ENCODE assay signal across 16 cellular contexts in genomic region chr2:230690439-230690838, GRCh38. TPM values are rescaled to one million over a fixed set of nuclear protein-coding genes. Genes with fewer than 3 reads are reported as not detected.
A peak's percentile ranks its signal among the peaks of the same experiment; 100 is the strongest.
DNase-seq lines count a peak whose midpoint lies in the region; ATAC-seq and TF ChIP-seq lines count a peak whose summit lies in the region.
"Had no signal": no experiment of that assay in that cellular context is flagged by ENCODE, and none has a peak within 500 bp of the region (broad histone marks: within the 10 kb centered on the region; RNA-seq: fewer than 3 reads in every experiment).

No MANE protein-coding gene starts in this region.

- DNase-seq in Caki2 (ENCODE audit: low read depth): peak; percentile 37
- no peak for DNase-seq in RWPE1 (ENCODE audit: low spot score)
- no peak for DNase-seq in foreskin keratinocyte
- DNase-seq in trophoblast cell: no peak
- no peak for DNase-seq in NCI-H82 (lab: John Stamatoyannopoulos, UW)
- DNase-seq in CD4-positive, alpha-beta T cell: no peak
- DNase-seq: activated CD8-positive, alpha-beta T cell treated with anti-CD3 and anti-CD28 coated beads for 36 hours; heart left ventricle; NCI-H146; NCI-H774 had no signal

- no peaks in the 10 kb centered on the region for H3K36me3 Mint-ChIP-seq in CD4-positive, alpha-beta T cell (ENCODE audit: low read depth)

- peaks cover 26% of the 10 kb centered on the region for H3K79me1 ChIP-seq in trophoblast cell (ENCODE audit: low read length)

- CTCF ChIA-PET in RWPE1 (lab: Yijun Ruan, JAX): interaction anchor here (0.6 kb wide), 1 partner anchor 108 kb away, joined by 3 read pairs; no protein-coding TSS in a partner anchor
- CTCF ChIA-PET in CD4-positive, alpha-beta T cell (lab: Charles Lee): no interaction called here

- peak overlapping the region; percentile 96 for H2BK12ac ChIP-seq in trophoblast cell (ENCODE audit: low read length)

- H3K9me3 Mint-ChIP-seq in CD4-positive, alpha-beta T cell: no peaks in the 10 kb centered on the region
- H3K9me3 Mint-ChIP-seq: activated CD8-positive, alpha-beta T cell treated with anti-CD3 and anti-CD28 coated beads for 36 hours; neural crest cell had no signal

- H3K18ac ChIP-seq in trophoblast cell (ENCODE audit: low read length): no peak overlapping the region

- peak overlapping the region; percentile 60 for H2BK5ac ChIP-seq in trophoblast cell (ENCODE audit: low read depth, low read length, poor library complexity)

- no peak overlapping the region for H3K4me3 Mint-ChIP-seq in CD4-positive, alpha-beta T cell
- H3K4me3 Mint-ChIP-seq: activated CD8-positive, alpha-beta T cell treated with anti-CD3 and anti-CD28 coated beads for 36 hours; neural crest cell had no signal

- H3K27me3 ChIP-seq in foreskin keratinocyte (no peaks in the 10 kb centered on the region), trophoblast cell (ENCODE audit: insufficient read depth, low read length) (no peaks in the 10 kb centered on the region)
- no peaks in the 10 kb centered on the region for H3K27me3 ChIP-seq in CD4-positive, alpha-beta T cell (ENCODE audit: control insufficient read depth, insufficient read depth, low read length)
- H3K27me3 ChIP-seq: heart left ventricle, SJCRH30 had no signal

- no peaks in the 10 kb centered on the region for H3K9me3 ChIP-seq in trophoblast cell (ENCODE audit: insufficient read depth, low read depth, low read length)
- H3K9me3 ChIP-seq in CD4-positive, alpha-beta T cell (ENCODE audit: control insufficient read depth, low read length): no peaks in the 10 kb centered on the region
- H3K9me3 ChIP-seq: heart left ventricle, SJCRH30 had no signal

- H4K91ac ChIP-seq in trophoblast cell (ENCODE audit: low read depth, low read length): peak overlapping the region; percentile 89

- no peaks in the 10 kb centered on the region for H3K36me3 ChIP-seq in trophoblast cell (ENCODE audit: control insufficient read depth in 1 of 2, insufficient read depth in 2 of 2, low read length in 2 of 2)
- H3K36me3 ChIP-seq: heart left ventricle, SJCRH30 had no signal

- H3K27ac ChIP-seq in RWPE1 (peak overlapping the region; percentile 46), foreskin keratinocyte (peak overlapping the region; percentile 27), trophoblast cell (ENCODE audit: low read depth, low read length) (no peak overlapping the region)
- H3K27ac ChIP-seq in CD4-positive, alpha-beta T cell (ENCODE audit: low read depth, low read length): no peak overlapping the region
- H3K27ac ChIP-seq: heart left ventricle, SJCRH30, skin epidermis had no signal

- peaks cover 4% of the 10 kb centered on the region for H3K79me2 ChIP-seq in trophoblast cell (ENCODE audit: control insufficient read depth, insufficient read depth, low read length, poor library complexity)

- peaks cover 7% of the 10 kb centered on the region for H3K4me1 Mint-ChIP-seq in CD4-positive, alpha-beta T cell (ENCODE audit: low read depth)

- no peak overlapping the region for H3K27ac Mint-ChIP-seq in CD4-positive, alpha-beta T cell
- H3K27ac Mint-ChIP-seq: activated CD8-positive, alpha-beta T cell treated with anti-CD3 and anti-CD28 coated beads for 36 hours had no signal

- H3K23ac ChIP-seq in trophoblast cell (ENCODE audit: low read length): no peak overlapping the region

- no peak for TF ChIP-seq CTCF in RWPE1 (conservative IDR thresholded peaks at IDR 0.05; ENCODE audit: low read depth)
- TF ChIP-seq CTCF in foreskin keratinocyte (conservative IDR thresholded peaks at IDR 0.05): no peak
- no peak for TF ChIP-seq CTCF in CD4-positive, alpha-beta T cell (IDR thresholded peaks at IDR 0.05)

- H4K8ac ChIP-seq in trophoblast cell (ENCODE audit: low read depth, low read length): peak overlapping the region; percentile 49

- H3K4me3 ChIP-seq in trophoblast cell (ENCODE audit: low read depth, low read length): no peak overlapping the region
- H3K4me3 ChIP-seq: heart left ventricle, K562, SJCRH30, skin epidermis had no signal

- H3K14ac ChIP-seq in trophoblast cell (ENCODE audit: low read length): peak overlapping the region; percentile 80

- H3K4me2 ChIP-seq in trophoblast cell (ENCODE audit: low read length): no peak overlapping the region

- in situ Hi-C loops in Caki2 (cut with HindIII; ENCODE audit: low pct_unique_long_range_greater_than_20kb, low sequenced_read_pairs): no loop called here

- peak overlapping the region; percentile 96 for H2AK5ac ChIP-seq in trophoblast cell (ENCODE audit: low read length)

- no peak overlapping the region for H2AFZ ChIP-seq in trophoblast cell (ENCODE audit: insufficient read depth, low read length, poor library complexity)

- POLR2A ChIA-PET in RWPE1 (lab: Yijun Ruan, JAX; ENCODE audit: low non-redundant PET): no interaction called here
- POLR2A ChIA-PET in CD4-positive, alpha-beta T cell (lab: Charles Lee): no interaction called here

- H2BK120ac ChIP-seq in trophoblast cell (ENCODE audit: insufficient read depth, low read length, poor library complexity): peak overlapping the region; percentile 76

- peaks cover 59% of the 10 kb centered on the region for H3K4me1 ChIP-seq in foreskin keratinocyte
- H3K4me1 ChIP-seq in trophoblast cell (ENCODE audit: control insufficient read depth in 1 of 2, insufficient read depth in 2 of 2, low read length in 2 of 2): peaks cover 23 to 33% of the 10 kb centered on the region in 2 experiments

- peak overlapping the region; percentile 6 for H3K4ac ChIP-seq in trophoblast cell (ENCODE audit: low read depth, low read length)

- WGBS in trophoblast cell (ENCODE audit: extremely low coverage, insufficient coverage, insufficient read length): no CpG with 5 or more reads among the region's 9 CpGs

- no peak overlapping the region for H3K9ac ChIP-seq in trophoblast cell (ENCODE audit: low read length)

- intact Hi-C loops in CD4-positive, alpha-beta T cell (cut with DNase I, micrococcal nuclease): no loop called here

- H3K27me3 Mint-ChIP-seq in CD4-positive, alpha-beta T cell: no peaks in the 10 kb centered on the region
- H3K27me3 Mint-ChIP-seq: activated CD8-positive, alpha-beta T cell treated with anti-CD3 and anti-CD28 coated beads for 36 hours had no signal

- H4K12ac ChIP-seq in trophoblast cell (ENCODE audit: low read depth, low read length): peak overlapping the region; percentile 22

- ATAC-seq in foreskin keratinocyte (no peak), HG02981 (IDR thresholded peaks at IDR 0.05; ENCODE audit: unreplicated experiment) (no peak), HG03442 (IDR thresholded peaks at IDR 0.05; ENCODE audit: unreplicated experiment) (no peak)
- ATAC-seq in CD4-positive, alpha-beta T cell (ENCODE audit: poor library complexity): no peak
- ATAC-seq: activated CD8-positive, alpha-beta T cell treated with anti-CD3 and anti-CD28 coated beads for 36 hours; K562 had no signal

RNA-seq across cellular contexts. Expression of gene CAB39, which starts 22.2 kb away (rescaled TPM):
- 24.8 and 31.6 TPM in 2 replicates for total RNA-seq in Caki2 (2014; rRNA removed; shearing (Covaris generic); ENCODE audit: low replicate concordance)
- total RNA-seq in foreskin keratinocyte: 179 and 191 TPM in 2 replicates
- polyA plus RNA-seq in foreskin keratinocyte: 67.8 and 73.5 TPM in 2 replicates
- polyA plus RNA-seq in trophoblast cell (2013): 43.9 and 44.8 TPM in 2 replicates
- 10 to 100 TPM; 44.8 to 45.3 TPM for total RNA-seq in CD4-positive, alpha-beta T cell

Comparison
In these comparisons a context has a peak if more than half of its experiments do, and no peak if none do; other contexts are left out.
1. H3K27ac ChIP-seq: peak in RWPE1 (single experiment) and foreskin keratinocyte (single experiment); none in trophoblast cell (single experiment) and CD4-positive, alpha-beta T cell (single experiment).